8 cellular contexts compared by ENCODE assay signal in genomic region chr2:118864207-118864606, GRCh38. TPM values are rescaled to one million over a fixed set of nuclear protein-coding genes. Genes with fewer than 3 reads are reported as not detected.
"Had no signal": no experiment of that assay in that cellular context is flagged by ENCODE, and none has a peak within 500 bp of the region (broad histone marks: within the 10 kb centered on the region; RNA-seq: fewer than 3 reads in every experiment).

No MANE protein-coding gene starts in this region.

- H3K27ac Mint-ChIP-seq: H9 had no signal

- H3K4me3 ChIP-seq: GM23248, K562 had no signal

- DNase-seq: GM23248, GOT3, H9, HCEC 1CT, IMR-90, KG1 had no signal

- H3K4me3 Mint-ChIP-seq: H9 had no signal

RNA-seq across cellular contexts. Expression of gene EN1, which starts 16.8 kb away (rescaled TPM):
- total RNA-seq: H9, HT-29, IMR-90 had no signal
